ENCODE assay signal across 21 cellular contexts in the genomic region with DNA sequence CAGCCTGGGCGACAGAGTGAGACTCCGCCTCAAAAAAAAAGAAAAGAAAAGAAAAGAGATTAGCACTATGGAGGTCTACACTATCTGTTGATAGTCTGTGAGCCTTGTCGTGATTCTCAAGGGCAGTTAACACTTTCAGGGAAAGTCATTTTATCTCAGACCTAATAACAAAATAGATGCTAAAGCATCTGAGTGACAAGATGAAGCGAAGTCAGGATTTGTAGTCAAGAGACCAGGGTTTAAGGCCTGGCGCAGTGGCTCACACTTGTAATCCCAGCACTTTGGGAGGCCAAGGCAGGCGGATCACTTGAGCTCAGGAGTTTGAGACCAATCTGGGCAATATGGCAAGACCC. TPM values are rescaled to one million over a fixed set of nuclear protein-coding genes. Genes with fewer than 3 reads are reported as not detected.
DNase-seq lines count a peak whose midpoint lies in the region; ATAC-seq and TF ChIP-seq lines count a peak whose summit lies in the region.
"Had no signal": no experiment of that assay in that cellular context is flagged by ENCODE, and none has a peak within 500 bp of the region (broad histone marks: within the 10 kb centered on the region; RNA-seq: fewer than 3 reads in every experiment).

No MANE protein-coding gene starts in this region.

- no peaks in the 10 kb centered on the region for H3K9me3 Mint-ChIP-seq in activated T-cell treated with anti-CD3 and anti-CD28 coated beads, Interleukin-2, amount 50 U/mL, for 72 hours
- no peaks in the 10 kb centered on the region for H3K9me3 Mint-ChIP-seq in activated T-helper 1 cell treated with anti-CD3 and anti-CD28 coated beads, Interleukin-12 subunit alpha, Interleukin-12 subunit beta, Interleukin-2, Interleukin-4 antibody, amounts not matched to agents 30 ng/mL and 10 ng/mL and 1 ng/mL, durations not matched to agents 14 hours and 24 hours and 36 hours
- H3K9me3 Mint-ChIP-seq: dendritic cell treated with granulocyte-macrophage colony-stimulating factor and Interleukin-4, amounts not matched to agents 40 ng/mL and 50 ng/mL, for 4 days had no signal

- peaks cover 34 to 61% of the 10 kb centered on the region in 2 donors for H3K36me3 Mint-ChIP-seq in activated T-cell treated with anti-CD3 and anti-CD28 coated beads, Interleukin-2, amount 50 U/mL, for 72 hours (ENCODE audit: insufficient read depth in 2 of 2)
- peaks cover 63% of the 10 kb centered on the region for H3K36me3 Mint-ChIP-seq in activated T-helper 1 cell treated with anti-CD3 and anti-CD28 coated beads, Interleukin-12 subunit alpha, Interleukin-12 subunit beta, Interleukin-2, Interleukin-4 antibody, amounts not matched to agents 30 ng/mL and 10 ng/mL and 1 ng/mL, durations not matched to agents 14 hours and 24 hours and 36 hours (ENCODE audit: low read depth)

- no peaks in the 10 kb centered on the region for H3K27me3 Mint-ChIP-seq in activated T-cell treated with anti-CD3 and anti-CD28 coated beads, Interleukin-2, amount 50 U/mL, for 72 hours (ENCODE audit: low read depth)
- H3K27me3 Mint-ChIP-seq in activated T-helper 1 cell treated with anti-CD3 and anti-CD28 coated beads, Interleukin-12 subunit alpha, Interleukin-12 subunit beta, Interleukin-2, Interleukin-4 antibody, amounts not matched to agents 30 ng/mL and 10 ng/mL and 1 ng/mL, durations not matched to agents 14 hours and 24 hours and 36 hours (ENCODE audit: insufficient read depth), result no peaks in the 10 kb centered on the region
- H3K27me3 Mint-ChIP-seq: CD4-positive, CD25-positive, alpha-beta regulatory T cell; dendritic cell treated with granulocyte-macrophage colony-stimulating factor and Interleukin-4, amounts not matched to agents 40 ng/mL and 50 ng/mL, for 4 days had no signal

- H3K4me2 ChIP-seq in hepatocyte, result no peak overlapping the region
- H3K4me2 ChIP-seq: KMS-11, SK-N-SH had no signal

- H3K4me1 Mint-ChIP-seq in activated T-cell treated with anti-CD3 and anti-CD28 coated beads, Interleukin-2, amount 50 U/mL, for 72 hours (ENCODE audit: low read depth), result peaks cover 41% of the 10 kb centered on the region
- peaks cover 26% of the 10 kb centered on the region for H3K4me1 Mint-ChIP-seq in activated T-helper 1 cell treated with anti-CD3 and anti-CD28 coated beads, Interleukin-12 subunit alpha, Interleukin-12 subunit beta, Interleukin-2, Interleukin-4 antibody, amounts not matched to agents 30 ng/mL and 10 ng/mL and 1 ng/mL, durations not matched to agents 14 hours and 24 hours and 36 hours (ENCODE audit: low read depth)

- peaks cover 26% of the 10 kb centered on the region for H3K4me1 ChIP-seq in hepatocyte (ENCODE audit: insufficient read depth)
- H3K4me1 ChIP-seq in stomach smooth muscle (ENCODE audit: control insufficient read depth, insufficient read depth, low read length), result peaks cover 8% of the 10 kb centered on the region
- H3K4me1 ChIP-seq: thyroid gland had no signal

- no peaks in the 10 kb centered on the region for H3K9me2 ChIP-seq in hepatocyte (replicated peaks; ENCODE audit: insufficient read depth)
- H3K9me2 ChIP-seq: SK-N-SH had no signal

- no peak for TF ChIP-seq CTCF in hepatocyte (IDR thresholded peaks at IDR 0.05; ENCODE audit: poor library complexity)
- TF ChIP-seq CTCF in GM10248 (IDR thresholded peaks at IDR 0.05; ENCODE audit: control extremely low read depth, extremely low read depth, low read depth, missing control alignments), result no peak

- intact Hi-C loops in activated T-helper 1 cell treated with anti-CD3 and anti-CD28 coated beads, Interleukin-12 subunit alpha, Interleukin-12 subunit beta, Interleukin-2, Interleukin-4 antibody, amounts not matched to agents 30 ng/mL and 10 ng/mL and 1 ng/mL, durations not matched to agents 14 hours and 24 hours and 36 hours (cut with micrococcal nuclease), result no loop called here

- H3K4me3 ChIP-seq in hepatocyte, result no peak overlapping the region
- H3K4me3 ChIP-seq in stomach smooth muscle (ENCODE audit: low read length in 2 of 2), result no peak overlapping the region
- H3K4me3 ChIP-seq: ascending aorta, Peyer's patch, thyroid gland had no signal

- DNase-seq in activated T-cell treated with anti-CD3 and anti-CD28 coated beads, Interleukin-2, amount 50 U/mL, for 72 hours, result no peak
- DNase-seq in activated T-cell treated with anti-CD3 and anti-CD28 coated beads for 4 hours (no peak), hepatocyte (ENCODE audit: low spot score) (no peak), Ammon's horn (ENCODE audit: low spot score) (no peak), GM10248 (ENCODE audit: extremely low spot score) (no peak)
- DNase-seq in activated T-helper 1 cell treated with anti-CD3 and anti-CD28 coated beads, Interleukin-12 subunit alpha, Interleukin-12 subunit beta, Interleukin-2, Interleukin-4 antibody, amounts not matched to agents 30 ng/mL and 10 ng/mL and 1 ng/mL, durations not matched to agents 14 hours and 24 hours and 36 hours (ENCODE audit: low spot score), result no peak
- DNase-seq: activated effector memory CD4-positive, alpha-beta T cell treated with Interleukin-2 at 50 U/mL for 16 hours; CD4-positive, CD25-positive, alpha-beta regulatory T cell; NCI-H1105 treated with DMSO at 0.1 percent for 48 hours; NCI-H2171; NCI-H748 treated with DMSO at 0.1 percent for 48 hours; Peyer's patch; SK-N-SH; stimulated activated CD4-positive, alpha-beta T cell treated with anti-CD3 and anti-CD28 coated beads, Interleukin-4, amount 100 ng/mL, for 1 hour; thyroid gland had no signal

- ATAC-seq in activated T-cell treated with anti-CD3 and anti-CD28 coated beads, Interleukin-2, amount 50 U/mL, for 72 hours (replicated peaks in 1 of 2), result no peak
- ATAC-seq in HG03520 (IDR thresholded peaks at IDR 0.05; ENCODE audit: unreplicated experiment), result no peak

- H3K9me3 ChIP-seq in hepatocyte (ENCODE audit: low read depth) (no peaks in the 10 kb centered on the region), stomach smooth muscle (ENCODE audit: control insufficient read depth in 2 of 2, low read length in 2 of 2) (no peaks in the 10 kb centered on the region)
- H3K9me3 ChIP-seq: ascending aorta, Peyer's patch, SK-N-SH, thyroid gland had no signal

- CTCF ChIA-PET in GM10248 (lab: Yijun Ruan, JAX), result interaction anchor here (1.7 to 6.9 kb wide), 3 partner anchors 12 to 36 kb away, joined by 3 to 55 read pairs (median 7); no protein-coding TSS in a partner anchor

- no peaks in the 10 kb centered on the region for H3K36me3 ChIP-seq in hepatocyte (replicated peaks; ENCODE audit: insufficient read depth, low read depth)
- peaks cover 60 to 87% of the 10 kb centered on the region in 2 donors for H3K36me3 ChIP-seq in stomach smooth muscle (ENCODE audit: control insufficient read depth in 2 of 2, insufficient read depth in 2 of 2, low read length in 2 of 2)

- 74% methylated on average over 6 of the region's 6 CpGs for WGBS in hepatocyte (ENCODE audit: low lambda C conversion rate, missing lambda C conversion rate)

- POLR2A ChIA-PET in GM10248 (lab: Yijun Ruan, JAX), result no interaction called here

- H4K20me1 ChIP-seq in hepatocyte (ENCODE audit: insufficient read depth, poor library complexity, severe bottlenecking), result no peaks in the 10 kb centered on the region

- no peak overlapping the region for H3K4me3 Mint-ChIP-seq in activated T-cell treated with anti-CD3 and anti-CD28 coated beads, Interleukin-2, amount 50 U/mL, for 72 hours
- no peak overlapping the region for H3K4me3 Mint-ChIP-seq in activated T-helper 1 cell treated with anti-CD3 and anti-CD28 coated beads, Interleukin-12 subunit alpha, Interleukin-12 subunit beta, Interleukin-2, Interleukin-4 antibody, amounts not matched to agents 30 ng/mL and 10 ng/mL and 1 ng/mL, durations not matched to agents 14 hours and 24 hours and 36 hours
- H3K4me3 Mint-ChIP-seq: CD4-positive, CD25-positive, alpha-beta regulatory T cell; dendritic cell treated with granulocyte-macrophage colony-stimulating factor and Interleukin-4, amounts not matched to agents 40 ng/mL and 50 ng/mL, for 4 days had no signal

- no peak overlapping the region for H3K9ac ChIP-seq in stomach smooth muscle (ENCODE audit: low read length in 2 of 2)
- H3K9ac ChIP-seq: KMS-11, SK-N-SH had no signal

- H3K27me3 ChIP-seq in hepatocyte (no peaks in the 10 kb centered on the region), stomach smooth muscle (ENCODE audit: control insufficient read depth in 1 of 2, insufficient read depth in 2 of 2, low read length in 2 of 2) (no peaks in the 10 kb centered on the region)
- H3K27me3 ChIP-seq: ascending aorta, Peyer's patch, thyroid gland had no signal

- H3K27ac ChIP-seq in hepatocyte, result peak overlapping the region; percentile 82
- H3K27ac ChIP-seq in stomach smooth muscle (ENCODE audit: low read length), result peak overlapping the region; percentile 46
- H3K27ac ChIP-seq: KMS-11, thyroid gland had no signal

- peaks cover 10% of the 10 kb centered on the region for H3K79me2 ChIP-seq in hepatocyte

- no peak overlapping the region for H2AFZ ChIP-seq in hepatocyte

- peak overlapping the region; percentile 75 for H3K27ac Mint-ChIP-seq in activated T-cell treated with anti-CD3 and anti-CD28 coated beads, Interleukin-2, amount 50 U/mL, for 72 hours
- peak overlapping the region; percentile 44 for H3K27ac Mint-ChIP-seq in activated T-helper 1 cell treated with anti-CD3 and anti-CD28 coated beads, Interleukin-12 subunit alpha, Interleukin-12 subunit beta, Interleukin-2, Interleukin-4 antibody, amounts not matched to agents 30 ng/mL and 10 ng/mL and 1 ng/mL, durations not matched to agents 14 hours and 24 hours and 36 hours
- H3K27ac Mint-ChIP-seq: dendritic cell treated with granulocyte-macrophage colony-stimulating factor and Interleukin-4, amounts not matched to agents 40 ng/mL and 50 ng/mL, for 4 days had no signal

RNA-seq across cellular contexts. Expression of a gene that starts 13.3 kb away (rescaled TPM):
- total RNA-seq in activated T-cell treated with anti-CD3 and anti-CD28 coated beads, Interleukin-2, amount 50 U/mL, for 72 hours, result 10 to 100 TPM; 95.9 to 99.2 TPM
- 235 and 248 TPM in 2 replicates for total RNA-seq in activated T-helper 1 cell treated with anti-CD3 and anti-CD28 coated beads, Interleukin-12 subunit alpha, Interleukin-12 subunit beta, Interleukin-2, Interleukin-4 antibody, amounts not matched to agents 30 ng/mL and 10 ng/mL and 1 ng/mL, durations not matched to agents 14 hours and 24 hours and 36 hours
- 60.2 and 77.0 TPM in 2 replicates for total RNA-seq in hepatocyte
- 84.4 and 89.5 TPM in 2 replicates for polyA plus RNA-seq in hepatocyte

RNA-seq across cellular contexts. Expression of a gene that starts 22.1 kb away (rescaled TPM):
- 100 to 1,000 TPM; 427 to 456 TPM for total RNA-seq in activated T-cell treated with anti-CD3 and anti-CD28 coated beads, Interleukin-2, amount 50 U/mL, for 72 hours
- total RNA-seq in activated T-helper 1 cell treated with anti-CD3 and anti-CD28 coated beads, Interleukin-12 subunit alpha, Interleukin-12 subunit beta, Interleukin-2, Interleukin-4 antibody, amounts not matched to agents 30 ng/mL and 10 ng/mL and 1 ng/mL, durations not matched to agents 14 hours and 24 hours and 36 hours, result 346 and 351 TPM in 2 replicates
- total RNA-seq in hepatocyte, result 405 and 417 TPM in 2 replicates
- 337 and 344 TPM in 2 replicates for polyA plus RNA-seq in hepatocyte

RNA-seq across cellular contexts. Expression of a gene that starts 45.1 kb away (rescaled TPM):
- 10 to 100 TPM; 29.9 to 37.2 TPM for total RNA-seq in activated T-cell treated with anti-CD3 and anti-CD28 coated beads, Interleukin-2, amount 50 U/mL, for 72 hours
- 32.0 and 35.2 TPM in 2 replicates for total RNA-seq in activated T-helper 1 cell treated with anti-CD3 and anti-CD28 coated beads, Interleukin-12 subunit alpha, Interleukin-12 subunit beta, Interleukin-2, Interleukin-4 antibody, amounts not matched to agents 30 ng/mL and 10 ng/mL and 1 ng/mL, durations not matched to agents 14 hours and 24 hours and 36 hours
- total RNA-seq in hepatocyte, result 4.0 and 6.1 TPM in 2 replicates
- polyA plus RNA-seq in hepatocyte, result 3.5 and 3.7 TPM in 2 replicates
- total RNA-seq: ascending aorta, fibroblast of lung had no signal
- polyA plus RNA-seq: fibroblast of lung, SK-N-SH had no signal
